In the genomic region with DNA sequence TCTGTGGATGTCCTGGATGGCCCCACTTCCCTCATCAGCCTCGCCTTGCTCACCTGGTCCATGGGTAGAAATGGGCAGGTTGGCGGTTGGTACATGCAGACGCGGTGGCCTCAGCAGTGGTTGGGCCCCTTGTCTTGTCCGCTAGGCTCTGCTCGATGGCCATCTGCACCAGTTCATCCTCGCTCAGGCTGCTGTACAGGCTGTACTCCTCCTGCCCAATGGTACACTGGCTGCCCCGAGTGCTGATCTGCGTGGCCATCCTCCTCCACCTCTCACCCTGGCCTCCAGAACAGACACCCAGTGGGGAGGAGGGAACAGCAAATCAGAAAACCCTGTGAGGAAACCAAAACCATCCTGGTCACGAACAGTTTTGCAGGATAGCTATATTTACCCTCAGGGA, we compare ENCODE assay signal across 20 cellular contexts. TPM values are rescaled to one million over a fixed set of nuclear protein-coding genes. Genes with fewer than 3 reads are reported as not detected.
DNase-seq lines count a peak whose midpoint lies in the region; ATAC-seq and TF ChIP-seq lines count a peak whose summit lies in the region.
"Had no signal": no experiment of that assay in that cellular context is flagged by ENCODE, and none has a peak within 500 bp of the region (broad histone marks: within the 10 kb centered on the region; RNA-seq: fewer than 3 reads in every experiment).

No MANE protein-coding gene starts in this region.

- H3K27ac ChIP-seq in right atrium auricular region: peak overlapping the region; percentile 50 to 64
- peak overlapping the region; percentile 2 to 75 for H3K27ac ChIP-seq in mucosa of rectum (ENCODE audit: low read depth in 2 of 2, low read length in 2 of 2)
- H3K27ac ChIP-seq in tibial artery: peak overlapping the region; percentile 89
- H3K27ac ChIP-seq in testis: no peak overlapping the region
- H3K27ac ChIP-seq: suprapubic skin had no signal

- H3K9ac ChIP-seq in mucosa of rectum (ENCODE audit: low read depth in 1 of 2, low read length in 2 of 2): no peak overlapping the region

- no peaks in the 10 kb centered on the region for H3K9me3 Mint-ChIP-seq in activated T-helper 2 cell treated with anti-CD3 and anti-CD28 coated beads, Interferon-gamma antibody, Interleukin-2, Interleukin-4, amounts not matched to agents 10 μg/mL and 5 μg/mL and 100 μg/mL, durations not matched to agents 14 hours and 24 hours and 36 hours

- H3K4me1 Mint-ChIP-seq in activated T-helper 2 cell treated with anti-CD3 and anti-CD28 coated beads, Interferon-gamma antibody, Interleukin-2, Interleukin-4, amounts not matched to agents 10 μg/mL and 5 μg/mL and 100 μg/mL, durations not matched to agents 14 hours and 24 hours and 36 hours (ENCODE audit: low read depth): peaks cover 90% of the 10 kb centered on the region

- H3K27me3 Mint-ChIP-seq in activated T-helper 2 cell treated with anti-CD3 and anti-CD28 coated beads, Interferon-gamma antibody, Interleukin-2, Interleukin-4, amounts not matched to agents 10 μg/mL and 5 μg/mL and 100 μg/mL, durations not matched to agents 14 hours and 24 hours and 36 hours (ENCODE audit: low read depth): no peaks in the 10 kb centered on the region
- H3K27me3 Mint-ChIP-seq: activated CD4-positive, alpha-beta T cell treated with anti-CD3 and anti-CD28 coated beads, Interleukin-2, amount 10 ng/mL, durations not matched to agents 7 days and 5 days; naive thymus-derived CD4-positive, alpha-beta T cell had no signal

- peak overlapping the region; percentile 99 for H3K27ac Mint-ChIP-seq in activated T-helper 2 cell treated with anti-CD3 and anti-CD28 coated beads, Interferon-gamma antibody, Interleukin-2, Interleukin-4, amounts not matched to agents 10 μg/mL and 5 μg/mL and 100 μg/mL, durations not matched to agents 14 hours and 24 hours and 36 hours

- H3K36me3 Mint-ChIP-seq in activated T-helper 2 cell treated with anti-CD3 and anti-CD28 coated beads, Interferon-gamma antibody, Interleukin-2, Interleukin-4, amounts not matched to agents 10 μg/mL and 5 μg/mL and 100 μg/mL, durations not matched to agents 14 hours and 24 hours and 36 hours (ENCODE audit: low read depth): peaks cover 69% of the 10 kb centered on the region

- TF ChIP-seq CTCF in right atrium auricular region (IDR thresholded peaks at IDR 0.05): no peak
- TF ChIP-seq CTCF in tibial artery (IDR thresholded peaks at IDR 0.05): no peak
- no peak for TF ChIP-seq CTCF in testis (IDR thresholded peaks at IDR 0.05)

- intact Hi-C loops in cardiac septum (cut with DNase I): no loop called here
- intact Hi-C loops in activated T-helper 2 cell treated with anti-CD3 and anti-CD28 coated beads, Interferon-gamma antibody, Interleukin-2, Interleukin-4, amounts not matched to agents 10 μg/mL and 5 μg/mL and 100 μg/mL, durations not matched to agents 14 hours and 24 hours and 36 hours (cut with micrococcal nuclease): no loop called here
- intact Hi-C loops in tibial artery (cut with DNase I; ENCODE audit: low total_unique reads): no loop called here
- intact Hi-C loops in testis (cut with DNase I; ENCODE audit: low total_unique reads): no loop called here

- H3K4me1 ChIP-seq in right atrium auricular region (peaks cover 0 to 53% of the 10 kb centered on the region in 2 donors), mucosa of rectum (ENCODE audit: control insufficient read depth in 2 of 2, insufficient read depth in 2 of 2, low read length in 2 of 2) (peaks cover 3 to 37% of the 10 kb centered on the region in 2 donors), tibial artery (peaks cover 0 to 72% (median 42%) of the 10 kb centered on the region in 4 donors), testis (no peaks in the 10 kb centered on the region)

- H3K4me3 ChIP-seq in right atrium auricular region (no peak overlapping the region), mucosa of rectum (ENCODE audit: low read length in 2 of 2) (no peak overlapping the region), tibial artery (no peak overlapping the region), testis (no peak overlapping the region)
- H3K4me3 ChIP-seq: suprapubic skin had no signal

- ATAC-seq in HG02678 (IDR thresholded peaks at IDR 0.05; ENCODE audit: unreplicated experiment): no peak
- ATAC-seq: naive thymus-derived CD4-positive, alpha-beta T cell had no signal

- H3K36me3 ChIP-seq in right atrium auricular region (peaks cover 43% of the 10 kb centered on the region), mucosa of rectum (ENCODE audit: control insufficient read depth in 2 of 2, insufficient read depth in 2 of 2, low read length in 2 of 2) (no peaks in the 10 kb centered on the region), tibial artery (peaks cover 7 to 13% (median 11%) of the 10 kb centered on the region in 3 donors), testis (ENCODE audit: low read depth, missing control alignments) (no peaks in the 10 kb centered on the region)
- H3K36me3 ChIP-seq: suprapubic skin had no signal

- H3K27me3 ChIP-seq in right atrium auricular region: no peaks in the 10 kb centered on the region
- no peaks in the 10 kb centered on the region for H3K27me3 ChIP-seq in mucosa of rectum (ENCODE audit: control insufficient read depth in 2 of 2, insufficient read depth in 2 of 2, low read length in 2 of 2)
- H3K27me3 ChIP-seq in tibial artery: no peaks in the 10 kb centered on the region
- H3K27me3 ChIP-seq in testis: no peaks in the 10 kb centered on the region
- H3K27me3 ChIP-seq: suprapubic skin had no signal

- 92 to 94% methylated on average over 10 of the region's 10 CpGs for WGBS in testis, 2 donors

- no peak for DNase-seq in right atrium auricular region (ENCODE audit: low spot score)
- DNase-seq in cardiac septum (ENCODE audit: low spot score): no peak
- no peak for DNase-seq in activated T-helper 2 cell treated with anti-CD3 and anti-CD28 coated beads, Interferon-gamma antibody, Interleukin-2, Interleukin-4, amounts not matched to agents 10 μg/mL and 5 μg/mL and 100 μg/mL, durations not matched to agents 14 hours and 24 hours and 36 hours (ENCODE audit: low spot score)
- DNase-seq in tibial artery: no peak
- DNase-seq in testis: no peak
- no peak for DNase-seq in stimulated activated CD4-positive, alpha-beta T cell treated with anti-CD3 and anti-CD28 coated beads, Interleukin-2, amount 100 ng/mL, for 24 hours
- DNase-seq: activated CD4-positive, alpha-beta T cell treated with anti-CD3 and anti-CD28 coated beads, Interleukin-2, amount 10 ng/mL, durations not matched to agents 7 days and 5 days; Calu3; foreskin melanocyte; GDM1; Karpas-422; naive thymus-derived CD4-positive, alpha-beta T cell; NCI-H1105; stimulated activated CD4-positive, alpha-beta T cell treated with anti-CD3 and anti-CD28 coated beads, Interleukin-15, amount 100 ng/mL, for 24 hours had no signal

- no peak overlapping the region for H3K4me3 Mint-ChIP-seq in activated T-helper 2 cell treated with anti-CD3 and anti-CD28 coated beads, Interferon-gamma antibody, Interleukin-2, Interleukin-4, amounts not matched to agents 10 μg/mL and 5 μg/mL and 100 μg/mL, durations not matched to agents 14 hours and 24 hours and 36 hours (ENCODE audit: low read depth)
- H3K4me3 Mint-ChIP-seq: activated CD4-positive, alpha-beta T cell treated with anti-CD3 and anti-CD28 coated beads, Interleukin-2, amount 10 ng/mL, durations not matched to agents 7 days and 5 days had no signal

- TF ChIP-seq POLR2A in testis (IDR thresholded peaks at IDR 0.05): no peak

- H3K9me3 ChIP-seq in right atrium auricular region (no peaks in the 10 kb centered on the region), mucosa of rectum (ENCODE audit: control insufficient read depth in 2 of 2, low read length in 2 of 2) (no peaks in the 10 kb centered on the region), tibial artery (no peaks in the 10 kb centered on the region), testis (no peaks in the 10 kb centered on the region)
- H3K9me3 ChIP-seq: suprapubic skin had no signal

RNA-seq across cellular contexts. Expression of gene ASB2, which starts 12.1 kb away (rescaled TPM):
- 100 to 1,000 TPM; 115 to 187 TPM for total RNA-seq in right atrium auricular region
- total RNA-seq in cardiac septum: 156 TPM
- 19.8 TPM in 2 replicates for total RNA-seq in activated T-helper 2 cell treated with anti-CD3 and anti-CD28 coated beads, Interferon-gamma antibody, Interleukin-2, Interleukin-4, amounts not matched to agents 10 μg/mL and 5 μg/mL and 100 μg/mL, durations not matched to agents 14 hours and 24 hours and 36 hours
- total RNA-seq in testis: 1 to 10 TPM; 3.7 to 4.3 TPM
- 3.5 TPM for polyA plus RNA-seq in testis (ENCODE audit: insufficient read depth, low read depth, low replicate concordance)
- total RNA-seq: H4, pulmonary artery endothelial cell had no signal
- polyA plus RNA-seq: naive thymus-derived CD4-positive, alpha-beta T cell had no signal

RNA-seq across cellular contexts. Expression of gene CCDC197, which starts 32.8 kb away (rescaled TPM):
- total RNA-seq in right atrium auricular region: not detected
- total RNA-seq in cardiac septum: 3.4 TPM
- total RNA-seq in activated T-helper 2 cell treated with anti-CD3 and anti-CD28 coated beads, Interferon-gamma antibody, Interleukin-2, Interleukin-4, amounts not matched to agents 10 μg/mL and 5 μg/mL and 100 μg/mL, durations not matched to agents 14 hours and 24 hours and 36 hours: 0.11 TPM in 1 of 2 replicates, not detected in the other
- total RNA-seq in testis: 10 to 100 TPM in 1 of 2 donors, 1 to 10 TPM in 1; 5.6 to 20.7 TPM
- polyA plus RNA-seq in testis (ENCODE audit: insufficient read depth, low read depth, low replicate concordance): 31.0 TPM
- total RNA-seq: activated CD4-positive, alpha-beta T cell treated with anti-CD3 and anti-CD28 coated beads, Interleukin-2, amount 10 ng/mL, durations not matched to agents 7 days and 5 days; Calu3; H4; liver; naive thymus-derived CD4-positive, alpha-beta T cell; pulmonary artery endothelial cell; suprapubic skin had no signal
- polyA plus RNA-seq: liver; naive thymus-derived CD4-positive, alpha-beta T cell had no signal

RNA-seq across cellular contexts. Expression of gene FAM181A, which starts 37.1 kb away (rescaled TPM):
- total RNA-seq in right atrium auricular region (not detected), cardiac septum (not detected), testis (10 to 100 TPM; 12.7 to 18.0 TPM)
- total RNA-seq in activated T-helper 2 cell treated with anti-CD3 and anti-CD28 coated beads, Interferon-gamma antibody, Interleukin-2, Interleukin-4, amounts not matched to agents 10 μg/mL and 5 μg/mL and 100 μg/mL, durations not matched to agents 14 hours and 24 hours and 36 hours: not detected in 2 replicates
- polyA plus RNA-seq in testis (ENCODE audit: insufficient read depth, low read depth, low replicate concordance): 48.5 TPM
- total RNA-seq: activated CD4-positive, alpha-beta T cell treated with anti-CD3 and anti-CD28 coated beads, Interleukin-2, amount 10 ng/mL, durations not matched to agents 7 days and 5 days; Calu3; H4; liver; naive thymus-derived CD4-positive, alpha-beta T cell; pulmonary artery endothelial cell; suprapubic skin had no signal
- polyA plus RNA-seq: liver; naive thymus-derived CD4-positive, alpha-beta T cell had no signal

Comparison
In these comparisons a context has a peak if more than half of its experiments do, and no peak if none do; other contexts are left out.
1. H3K27ac ChIP-seq: peak in right atrium auricular region (2 of 2), mucosa of rectum (2 of 2) and tibial artery (2 of 2); none in testis (0 of 2).
2. RNA of gene FAM181A, which starts 37.1 kb away (total RNA-seq): 12.7 to 18.0 TPM in testis; not detected in cardiac septum (single experiment), not detected in right atrium auricular region and not detected in activated T-helper 2 cell treated with anti-CD3 and anti-CD28 coated beads, Interferon-gamma antibody, Interleukin-2, Interleukin-4, amounts not matched to agents 10 μg/mL and 5 μg/mL and 100 μg/mL, durations not matched to agents 14 hours and 24 hours and 36 hours; every median in the first group is over 10 times any median in the second.